7 cellular contexts compared by ENCODE assay signal in genomic region chr2:115160523-115161521, GRCh38.
DNase-seq lines count a peak whose midpoint lies in the region; ATAC-seq and TF ChIP-seq lines count a peak whose summit lies in the region.

No MANE protein-coding gene starts in this region.

- H3K4me3 Mint-ChIP-seq in glutamatergic neuron (ENCODE audit: unreplicated experiment): peak overlapping the region; percentile 90
- peak overlapping the region; percentile 79 for H3K4me3 Mint-ChIP-seq in progenitor cell of endocrine pancreas (ENCODE audit: low read depth)

- H3K9me3 ChIP-seq in HUES48 (ENCODE audit: control insufficient read depth, insufficient read depth, low read length): no peaks in the 10 kb centered on the region

- H3K27me3 Mint-ChIP-seq in glutamatergic neuron (ENCODE audit: unreplicated experiment) (peaks cover 13% of the 10 kb centered on the region), progenitor cell of endocrine pancreas (peaks cover 15% of the 10 kb centered on the region)

- H3K9ac ChIP-seq in HUES48 (ENCODE audit: low read depth, low read length): no peak overlapping the region

- peaks cover 41% of the 10 kb centered on the region for H3K27me3 ChIP-seq in HUES48 (ENCODE audit: control insufficient read depth, insufficient read depth, low read length)

- peaks cover 11% of the 10 kb centered on the region for H3K4me1 ChIP-seq in HUES48 (ENCODE audit: control insufficient read depth, insufficient read depth, low read length)

- ATAC-seq in HG02642 (IDR thresholded peaks at IDR 0.05; ENCODE audit: poor library complexity, unreplicated experiment): no peak
- ATAC-seq in HG03442 (IDR thresholded peaks at IDR 0.05; ENCODE audit: unreplicated experiment): no peak
- no peak for ATAC-seq in activated CD4-positive, CD25-positive, alpha-beta regulatory T cell treated with anti-CD3 and anti-CD28 coated beads, Interleukin-2, amount 50 U/mL, for 24 hours

- peak; percentile 82 for DNase-seq in NCI-H2196 (lab: John Stamatoyannopoulos, UW; ENCODE audit: unreplicated experiment)
- DNase-seq in glutamatergic neuron: peak; percentile 85
- peak; percentile 59 for DNase-seq in progenitor cell of endocrine pancreas (ENCODE audit: low spot score, unreplicated experiment)

- H3K36me3 Mint-ChIP-seq in glutamatergic neuron (ENCODE audit: unreplicated experiment) (no peaks in the 10 kb centered on the region), progenitor cell of endocrine pancreas (ENCODE audit: insufficient read depth) (no peaks in the 10 kb centered on the region)

- H3K9me3 Mint-ChIP-seq in glutamatergic neuron (ENCODE audit: unreplicated experiment): peaks cover 3% of the 10 kb centered on the region
- no peaks in the 10 kb centered on the region for H3K9me3 Mint-ChIP-seq in progenitor cell of endocrine pancreas (ENCODE audit: low read depth)

- H3K4me1 Mint-ChIP-seq in glutamatergic neuron (ENCODE audit: low read depth, unreplicated experiment): peaks cover 9% of the 10 kb centered on the region
- H3K4me1 Mint-ChIP-seq in progenitor cell of endocrine pancreas (ENCODE audit: low read depth): peaks cover 28% of the 10 kb centered on the region

- no peaks in the 10 kb centered on the region for H3K36me3 ChIP-seq in HUES48 (ENCODE audit: control insufficient read depth, insufficient read depth, low read length)

- H3K4me3 ChIP-seq in HUES48 (ENCODE audit: low read depth, low read length): peak overlapping the region; percentile 81

- H3K27ac ChIP-seq in HUES48 (ENCODE audit: low read depth, low read length): no peak overlapping the region

- H3K27ac Mint-ChIP-seq in glutamatergic neuron (ENCODE audit: unreplicated experiment): peak overlapping the region; percentile 78
- H3K27ac Mint-ChIP-seq in progenitor cell of endocrine pancreas: peak overlapping the region; percentile 88

- no peak for TF ChIP-seq CTCF in glutamatergic neuron (IDR thresholded peaks at IDR 0.05; ENCODE audit: partially characterized antibody, unreplicated experiment)
- no peak for TF ChIP-seq CTCF in progenitor cell of endocrine pancreas (IDR thresholded peaks at IDR 0.05; ENCODE audit: unreplicated experiment)
